ENCODE assay signal across 10 cellular contexts in the genomic region with DNA sequence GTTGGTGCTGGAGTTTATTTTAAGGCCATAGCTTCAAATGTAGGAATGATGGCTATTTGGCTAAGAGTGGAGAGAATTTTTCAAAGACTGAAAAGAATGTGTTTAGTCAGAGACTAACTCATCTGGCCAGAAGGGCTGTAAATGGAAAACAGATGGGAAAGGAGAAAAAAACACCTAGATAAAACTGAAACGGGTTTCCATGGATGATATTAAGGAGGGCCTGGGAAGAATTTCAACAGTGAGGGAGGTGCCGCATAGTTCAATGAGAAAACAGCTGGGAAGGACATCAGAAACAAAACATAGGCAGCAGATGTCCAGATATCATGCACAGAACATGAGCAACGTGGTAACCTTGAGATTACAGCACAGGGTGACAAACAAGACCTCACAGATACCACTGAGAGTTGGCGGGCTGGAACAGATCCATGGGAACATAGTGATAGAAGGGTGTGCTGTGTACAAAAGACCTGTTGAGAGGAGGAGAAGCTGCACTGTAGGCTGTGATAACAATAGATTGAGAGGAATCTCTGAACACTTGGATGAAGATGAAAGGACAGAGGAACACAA. TPM values are rescaled to one million over a fixed set of nuclear protein-coding genes. Genes with fewer than 3 reads are reported as not detected.
A peak's percentile ranks its signal among the peaks of the same experiment; 100 is the strongest.
DNase-seq lines count a peak whose midpoint lies in the region; ATAC-seq, FAIRE-seq and TF ChIP-seq lines count a peak whose summit lies in the region.
"Had no signal": no experiment of that assay in that cellular context is flagged by ENCODE, and none has a peak within 500 bp of the region (broad histone marks: within the 10 kb centered on the region; RNA-seq: fewer than 3 reads in every experiment).

No MANE protein-coding gene starts in this region.

- peak overlapping the region; percentile 60 for H3K4me2 ChIP-seq in astrocyte (ENCODE audit: low read length)

- peaks cover 29% of the 10 kb centered on the region for H3K4me1 Mint-ChIP-seq in astrocyte (ENCODE audit: low read depth, unreplicated experiment)

- peak overlapping the region; percentile 80 for H3K27ac Mint-ChIP-seq in astrocyte (ENCODE audit: unreplicated experiment)
- H3K27ac Mint-ChIP-seq: naive B cell had no signal

- H3K36me3 ChIP-seq in astrocyte (ENCODE audit: insufficient read depth, low read length): no peaks in the 10 kb centered on the region
- no peaks in the 10 kb centered on the region for H3K36me3 ChIP-seq in suprapubic skin

- TF ChIP-seq EP300 in suprapubic skin (IDR thresholded peaks at IDR 0.05): no peak

- H3K27ac ChIP-seq in astrocyte (ENCODE audit: low read depth, low read length) (peak overlapping the region; percentile 83), suprapubic skin (peak overlapping the region; percentile 18)

- DNase-seq in HFF-Myc (ENCODE audit: extremely low read depth, low read depth) (peak; percentile 77), astrocyte (ENCODE audit: low read depth) (peak; percentile 93), inferior parietal cortex (ENCODE audit: extremely low spot score) (peak; percentile 29), suprapubic skin (ENCODE audit: low spot score in 2 of 2) (no peak), NCI-H2107 (lab: John Stamatoyannopoulos, UW) (no peak), DMS79 treated with DMSO at 0.1 percent for 48 hours (lab: John Stamatoyannopoulos, UW) (no peak)
- DNase-seq: activated naive CD4-positive, alpha-beta T cell treated with anti-CD3 and anti-CD28 coated beads, Interleukin-2, amount 50 U/mL, for 16 hours; naive B cell had no signal

- H3K36me3 Mint-ChIP-seq in astrocyte (ENCODE audit: low read depth, unreplicated experiment): peaks cover 2% of the 10 kb centered on the region

- FAIRE-seq in astrocyte (lab: Jason Lieb, UNC): peak; percentile 60

- TF ChIP-seq CTCF in HFF-Myc (IDR thresholded peaks at IDR 0.05; ENCODE audit: low read depth, low read length, missing control alignments) (no peak), astrocyte (IDR thresholded peaks at IDR 0.05; ENCODE audit: insufficient read depth, low read depth, low read length) (no peak), suprapubic skin (IDR thresholded peaks at IDR 0.05) (no peak)

- H3K4me3 ChIP-seq in HFF-Myc (replicated peaks; ENCODE audit: low read depth, low read length): no peak overlapping the region
- peak overlapping the region; percentile 18 for H3K4me3 ChIP-seq in astrocyte (ENCODE audit: insufficient read depth, low read depth, low read length)
- no peak overlapping the region for H3K4me3 ChIP-seq in suprapubic skin

- no peaks in the 10 kb centered on the region for H3K27me3 Mint-ChIP-seq in astrocyte (ENCODE audit: low read depth, unreplicated experiment)

- no peaks in the 10 kb centered on the region for H4K20me1 ChIP-seq in astrocyte (ENCODE audit: insufficient read depth, low read length)

- H3K9ac ChIP-seq in astrocyte (ENCODE audit: low read length): peak overlapping the region; percentile 44

- H3K9me3 ChIP-seq in astrocyte (ENCODE audit: insufficient read depth, low read depth, low read length) (no peaks in the 10 kb centered on the region), suprapubic skin (no peaks in the 10 kb centered on the region)

- ATAC-seq in GM19035 (IDR thresholded peaks at IDR 0.05; ENCODE audit: unreplicated experiment) (no peak), HG03095 (IDR thresholded peaks at IDR 0.05; ENCODE audit: unreplicated experiment) (no peak)

- peaks cover 16% of the 10 kb centered on the region for H3K4me1 ChIP-seq in astrocyte (ENCODE audit: insufficient read depth, low read length)
- no peaks in the 10 kb centered on the region for H3K4me1 ChIP-seq in suprapubic skin

- H3K27me3 ChIP-seq in astrocyte (ENCODE audit: insufficient read depth, low read length) (no peaks in the 10 kb centered on the region), suprapubic skin (no peaks in the 10 kb centered on the region)

- peak overlapping the region; percentile 18 for H3K4me3 Mint-ChIP-seq in astrocyte (ENCODE audit: unreplicated experiment)
- H3K4me3 Mint-ChIP-seq: naive B cell had no signal

- peak overlapping the region; percentile 35 for H2AFZ ChIP-seq in astrocyte (ENCODE audit: low read depth, low read length)

- TF ChIP-seq POLR2A in suprapubic skin (IDR thresholded peaks at IDR 0.05): no peak

- no peaks in the 10 kb centered on the region for H3K9me3 Mint-ChIP-seq in astrocyte (ENCODE audit: unreplicated experiment)
- H3K9me3 Mint-ChIP-seq: naive B cell had no signal

- no peaks in the 10 kb centered on the region for H3K79me2 ChIP-seq in astrocyte (ENCODE audit: insufficient read depth, low read length)

- 34% methylated on average over 4 of the region's 4 CpGs for WGBS in suprapubic skin

RNA-seq across cellular contexts. Expression of gene RAD23B, which starts 31.2 kb away (rescaled TPM):
- total RNA-seq in astrocyte (163 and 205 TPM in 2 replicates), suprapubic skin (100 to 1,000 TPM in 1 of 4 donors, 10 to 100 TPM in 3; 62.5 to 103 (median 77.1) TPM)

Comparison
In these comparisons a context has a peak if more than half of its experiments do, and no peak if none do; other contexts are left out.
1. DNase-seq: peak in HFF-Myc (single experiment), astrocyte (single experiment) and inferior parietal cortex (single experiment); none in suprapubic skin (0 of 2), NCI-H2107 (single experiment) and DMS79 treated with DMSO at 0.1 percent for 48 hours (single experiment).